ENCODE assay signal across 8 cellular contexts in the genomic region with DNA sequence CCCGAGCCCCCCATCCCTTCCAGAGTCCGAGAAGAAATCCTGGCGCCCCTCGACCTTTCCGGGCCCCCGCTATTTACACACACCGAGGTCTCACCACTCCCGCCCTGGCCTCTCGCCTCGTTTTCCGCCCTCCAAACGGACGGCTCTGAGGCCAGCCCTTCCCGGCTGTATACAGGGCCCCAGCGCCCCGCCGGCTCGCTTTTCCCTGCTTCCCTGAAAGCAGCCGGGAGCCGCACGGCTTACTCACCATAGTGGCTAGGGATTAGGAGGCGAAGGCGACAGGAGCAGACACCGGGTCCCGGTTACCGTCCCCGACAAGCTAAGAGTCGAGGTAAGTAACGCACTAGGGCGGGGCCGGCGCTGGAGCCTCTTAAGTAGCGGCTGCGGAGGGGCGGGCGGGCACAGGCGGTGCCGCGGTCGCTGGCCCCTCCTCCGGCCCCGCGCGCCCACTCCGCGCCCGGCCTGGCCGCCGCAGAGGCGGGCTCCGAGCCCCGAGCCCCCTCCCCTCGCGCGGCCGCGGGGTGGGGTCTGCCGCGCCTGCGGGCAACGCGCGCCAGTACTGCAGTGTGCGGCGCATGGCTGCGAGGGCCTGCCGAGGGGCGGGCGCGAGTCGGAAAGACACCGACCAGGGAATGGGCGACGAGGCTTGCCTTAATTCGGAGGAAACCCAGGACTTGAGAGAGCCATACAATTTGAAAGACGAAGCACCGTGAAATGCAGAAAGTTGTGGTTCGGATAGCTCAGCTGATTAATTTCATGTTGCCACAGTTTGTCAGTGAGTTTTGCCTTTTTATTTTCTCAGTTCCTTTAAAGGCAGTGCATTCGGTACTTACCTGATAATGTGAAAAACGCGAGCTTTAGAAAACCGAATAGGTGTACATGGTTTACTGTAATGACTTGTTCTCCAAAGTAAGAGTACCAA. TPM values are rescaled to one million over a fixed set of nuclear protein-coding genes. Genes with fewer than 3 reads are reported as not detected.
DNase-seq lines count a peak whose midpoint lies in the region; ATAC-seq, FAIRE-seq and TF ChIP-seq lines count a peak whose summit lies in the region.

A gene (minus strand): TSS at position 345 of the 922 bp plus-strand sequence. CDS start 95 bp downstream, at position 250.

- H3K4me3 Mint-ChIP-seq in T-cell, result peak within 1 kb of the TSS; percentile 96 to 97 (median 97)

- H2AFZ ChIP-seq in trophoblast cell (ENCODE audit: insufficient read depth, low read length, poor library complexity), result peak within 1 kb of the TSS; percentile 77

- H3K9ac ChIP-seq in adipocyte (ENCODE audit: low read length), result peak within 1 kb of the TSS; percentile 97
- H3K9ac ChIP-seq in trophoblast cell (ENCODE audit: low read length), result peak within 1 kb of the TSS; percentile 99

- H3K79me1 ChIP-seq in trophoblast cell (ENCODE audit: low read length), result peaks cover 8% of the 10 kb centered on the region

- H3K4me2 ChIP-seq in trophoblast cell (ENCODE audit: low read length), result peak within 1 kb of the TSS; percentile 80

- peak within 1 kb of the TSS; percentile 93 for H2BK5ac ChIP-seq in trophoblast cell (ENCODE audit: low read depth, low read length, poor library complexity)

- no peak within 1 kb of the TSS for H3K23ac ChIP-seq in trophoblast cell (ENCODE audit: low read length)

- peak within 1 kb of the TSS; percentile 96 for H3K4ac ChIP-seq in trophoblast cell (ENCODE audit: low read depth, low read length)

- H2AK5ac ChIP-seq in trophoblast cell (ENCODE audit: low read length), result peak within 1 kb of the TSS; percentile 92

- H2BK12ac ChIP-seq in trophoblast cell (ENCODE audit: low read length), result no peak within 1 kb of the TSS

- H3K4me3 ChIP-seq in adipocyte (ENCODE audit: low read length) (peak within 1 kb of the TSS; percentile 99), cardiac muscle cell (peak within 1 kb of the TSS; percentile 95), trophoblast cell (ENCODE audit: low read depth, low read length) (peak within 1 kb of the TSS; percentile 99), tibial nerve (peak within 1 kb of the TSS; percentile 70 to 99 (median 90))

- TF ChIP-seq EP300 in tibial nerve (IDR thresholded peaks at IDR 0.05), result peak in 1 of 2 donors; percentile 99

- CTCF ChIA-PET in T-cell (lab: Charles Lee), result interaction anchor here (0.5 to 3.6 kb wide), 21 partner anchors 8 to 626 kb away, joined by 3 to 54 read pairs (median 5); a partner anchor contains a TSS

- TF ChIP-seq CTCF in cardiac muscle cell (IDR thresholded peaks at IDR 0.05; ENCODE audit: low read depth, low read length) (no peak), tibial nerve (IDR thresholded peaks at IDR 0.05) (peak in 1 of 5 experiments; percentile 13)

- peaks cover 28% of the 10 kb centered on the region for H3K36me3 ChIP-seq in adipocyte (ENCODE audit: control insufficient read depth, insufficient read depth, low read length, severe bottlenecking)
- H3K36me3 ChIP-seq in cardiac muscle cell, result peaks cover 26% of the 10 kb centered on the region
- H3K36me3 ChIP-seq in trophoblast cell (ENCODE audit: control insufficient read depth in 1 of 2, insufficient read depth in 2 of 2, low read length in 2 of 2), result peaks cover 22 to 28% of the 10 kb centered on the region in 2 experiments
- peaks cover 5 to 32% (median 10%) of the 10 kb centered on the region in 3 donors for H3K36me3 ChIP-seq in tibial nerve

- H3K9me3 ChIP-seq in adipocyte (ENCODE audit: control insufficient read depth, low read length) (no peaks in the 10 kb centered on the region), cardiac muscle cell (ENCODE audit: low read depth) (no peaks in the 10 kb centered on the region), trophoblast cell (ENCODE audit: insufficient read depth, low read depth, low read length) (peaks cover 3% of the 10 kb centered on the region), tibial nerve (no peaks in the 10 kb centered on the region)

- DNase-seq in GM12891 (ENCODE audit: insufficient read length, low spot score) (peak; percentile 78), NCI-H1436 (lab: John Stamatoyannopoulos, UW) (peak; percentile 92), T-cell (peak; percentile 72 to 92 (median 83)), adipocyte (ENCODE audit: low read depth) (peak; percentile 96), cardiac muscle cell (ENCODE audit: low read depth in 1 of 2, low spot score in 1 of 2) (peak; percentile 93 to 97), trophoblast cell (peak; percentile 86 to 92), tibial nerve (ENCODE audit: low spot score in 2 of 2) (peak; percentile 83 to 88)

- H3K27ac ChIP-seq in cardiac muscle cell (peak within 1 kb of the TSS; percentile 96), trophoblast cell (ENCODE audit: low read depth, low read length) (peak within 1 kb of the TSS; percentile 89), tibial nerve (peak within 1 kb of the TSS; percentile 95 to 100 (median 98))

- POLR2A ChIA-PET in T-cell (lab: Charles Lee), result interaction anchor here (0.7 to 3.7 kb wide), 11 partner anchors 21 to 981 kb away, joined by 3 to 61 read pairs (median 4); a partner anchor contains a TSS

- peak within 1 kb of the TSS; percentile 97 to 99 for H3K27ac Mint-ChIP-seq in T-cell

- H3K9me3 Mint-ChIP-seq in T-cell, result no peaks in the 10 kb centered on the region

- peaks cover 45 to 52% (median 50%) of the 10 kb centered on the region in 3 donors for H3K4me1 Mint-ChIP-seq in T-cell

- H3K18ac ChIP-seq in trophoblast cell (ENCODE audit: low read length), result peak within 1 kb of the TSS; percentile 95

- H4K8ac ChIP-seq in trophoblast cell (ENCODE audit: low read depth, low read length), result peak within 1 kb of the TSS; percentile 93

- H3K36me3 Mint-ChIP-seq in T-cell, result peaks cover 35% of the 10 kb centered on the region

- H3K4me1 ChIP-seq in adipocyte (ENCODE audit: control insufficient read depth, insufficient read depth, low read length), result peaks cover 33% of the 10 kb centered on the region
- peaks cover 25% of the 10 kb centered on the region for H3K4me1 ChIP-seq in cardiac muscle cell (ENCODE audit: low read depth)
- H3K4me1 ChIP-seq in trophoblast cell (ENCODE audit: control insufficient read depth in 1 of 2, insufficient read depth in 2 of 2, low read length in 2 of 2), result peaks cover 4 to 5% of the 10 kb centered on the region in 2 experiments
- peaks cover 0 to 40% (median 9%) of the 10 kb centered on the region in 4 donors for H3K4me1 ChIP-seq in tibial nerve

- no CpG with 5 or more reads among the region's 82 CpGs for WGBS in trophoblast cell (ENCODE audit: extremely low coverage, insufficient coverage, insufficient read length)
- 1% methylated on average over 25 to 37 of the region's 82 CpGs for WGBS in tibial nerve, 2 donors

- peak; percentile 65 for ATAC-seq in HG02763 (IDR thresholded peaks at IDR 0.05; ENCODE audit: unreplicated experiment)
- peak; percentile 80 to 84 (median 83) for ATAC-seq in T-cell (replicated peaks in 1 of 4)

- peak within 1 kb of the TSS; percentile 84 for H2BK120ac ChIP-seq in trophoblast cell (ENCODE audit: insufficient read depth, low read length, poor library complexity)

- H3K79me2 ChIP-seq in trophoblast cell (ENCODE audit: control insufficient read depth, insufficient read depth, low read length, poor library complexity), result peaks cover 8% of the 10 kb centered on the region

- peak within 1 kb of the TSS; percentile 98 for H4K91ac ChIP-seq in trophoblast cell (ENCODE audit: low read depth, low read length)

- peak; percentile 20 for FAIRE-seq in GM12891 (lab: Jason Lieb, UNC)

- TF ChIP-seq POLR2A in GM12891 (IDR thresholded peaks at IDR 0.05; ENCODE audit: low read depth, low read length) (peak; percentile 99), tibial nerve (IDR thresholded peaks at IDR 0.05) (peak; percentile 90 to 93)

- peak within 1 kb of the TSS; percentile 88 for H4K12ac ChIP-seq in trophoblast cell (ENCODE audit: low read depth, low read length)

- H3K27me3 ChIP-seq in adipocyte (replicated peaks; ENCODE audit: control insufficient read depth, insufficient read depth, low read length) (no peaks in the 10 kb centered on the region), cardiac muscle cell (no peaks in the 10 kb centered on the region), trophoblast cell (ENCODE audit: insufficient read depth, low read length) (no peaks in the 10 kb centered on the region), tibial nerve (no peaks in the 10 kb centered on the region)

- H3K27me3 Mint-ChIP-seq in T-cell, result no peaks in the 10 kb centered on the region

- H3K14ac ChIP-seq in trophoblast cell (ENCODE audit: low read length), result peak within 1 kb of the TSS; percentile 99

TF ChIP-seq in GM12891, 5 proteins besides CTCF, POLR2A, EP300 and RAD21:
- TF ChIP-seq SPI1 (IDR thresholded peaks at IDR 0.05; ENCODE audit: low read depth, low read length), result peak; percentile 56
- TF ChIP-seq POU2F2 (IDR thresholded peaks at IDR 0.05; ENCODE audit: low read depth, low read length), result peak; percentile 93
- no peak for TF ChIP-seq PAX5 (IDR thresholded peaks at IDR 0.05; ENCODE audit: insufficient read depth, low read length, severe bottlenecking)
- peak; percentile 70 for TF ChIP-seq TAF1 (IDR thresholded peaks at IDR 0.05; ENCODE audit: low read depth, low read length)
- peak; percentile 99 for TF ChIP-seq POLR2AphosphoS5 (IDR thresholded peaks at IDR 0.05; ENCODE audit: low read depth, low read length)

RNA-seq across cellular contexts. Expression of the gene that starts here (rescaled TPM):
- polyA plus RNA-seq in GM12891 (2012; ENCODE audit: low read depth, missing spikeins), result 1,284 TPM
- total RNA-seq in T-cell, result 100 to 1,000 TPM; 167 to 232 (median 205) TPM
- total RNA-seq in cardiac muscle cell, result 1,511 and 2,134 TPM in 2 replicates
- polyA plus RNA-seq in cardiac muscle cell, result 1,582 and 2,216 TPM in 2 replicates
- polyA plus RNA-seq in trophoblast cell (2013), result 1,793 and 1,895 TPM in 2 replicates
- total RNA-seq in tibial nerve, result 100 to 1,000 TPM; 516 to 967 (median 709) TPM

Comparison
In these comparisons a context has a peak if more than half of its experiments do, and no peak if none do; other contexts are left out.
1. Peak in every context shown above with its lines: DNase-seq, ATAC-seq, H3K4me3 ChIP-seq and H3K27ac ChIP-seq.